8 cellular contexts compared by ENCODE assay signal in genomic region chr1:30929135-30929889, GRCh38. TPM values are rescaled to one million over a fixed set of nuclear protein-coding genes. Genes with fewer than 3 reads are reported as not detected.
DNase-seq lines count a peak whose midpoint lies in the region; ATAC-seq, FAIRE-seq and TF ChIP-seq lines count a peak whose summit lies in the region.

No MANE protein-coding gene starts in this region.

- no peaks in the 10 kb centered on the region for H3K9me2 ChIP-seq in SK-N-SH

- H3K4me2 ChIP-seq in SK-N-SH (no peak overlapping the region), astrocyte (ENCODE audit: low read length) (no peak overlapping the region)

- ATAC-seq in HG03457 (IDR thresholded peaks at IDR 0.05; ENCODE audit: unreplicated experiment) (no peak), GM21723 (IDR thresholded peaks at IDR 0.05; ENCODE audit: unreplicated experiment) (no peak)

- peaks cover 27% of the 10 kb centered on the region for H3F3A ChIP-seq in SK-N-SH (replicated peaks; ENCODE audit: insufficient read depth)

- DNase-seq in DMS53 treated with DMSO at 0.1 percent for 48 hours (lab: John Stamatoyannopoulos, UW; ENCODE audit: unreplicated experiment): peak; percentile 49
- peak; percentile 70 for DNase-seq in SK-N-SH
- no peak for DNase-seq in astrocyte (ENCODE audit: low read depth)
- peak; percentile 40 for DNase-seq in iPS DF 19.7 (ENCODE audit: low read depth, low spot score)
- peak; percentile 40 for DNase-seq in stimulated activated CD4-positive, alpha-beta T cell treated with anti-CD3 and anti-CD28 coated beads, Interleukin-1b, Interleukin-23, amount 100 ng/mL, for 48 hours

- H3K36me3 Mint-ChIP-seq in astrocyte (ENCODE audit: low read depth, unreplicated experiment): peaks cover 13% of the 10 kb centered on the region

- peaks cover 25 to 28% of the 10 kb centered on the region in 2 experiments for H3K36me3 ChIP-seq in SK-N-SH (replicated peaks in 1 of 2; ENCODE audit: control insufficient read depth in 1 of 2, insufficient read depth in 2 of 2, low read length in 1 of 2)
- peaks cover 10% of the 10 kb centered on the region for H3K36me3 ChIP-seq in astrocyte (ENCODE audit: insufficient read depth, low read length)

- H3K27me3 ChIP-seq in SK-N-SH (ENCODE audit: insufficient read depth) (no peaks in the 10 kb centered on the region), astrocyte (ENCODE audit: insufficient read depth, low read length) (no peaks in the 10 kb centered on the region)

- peaks cover 0 to 13% of the 10 kb centered on the region in 2 experiments; a peak in 1 of 4 replicates for H3K4me1 ChIP-seq in SK-N-SH (ENCODE audit: control insufficient read depth in 1 of 2, insufficient read depth in 2 of 2, low read depth in 1 of 2, low read length in 1 of 2)
- peaks cover 9% of the 10 kb centered on the region for H3K4me1 ChIP-seq in astrocyte (ENCODE audit: insufficient read depth, low read length)

- H3K9me3 Mint-ChIP-seq in astrocyte (ENCODE audit: unreplicated experiment): no peaks in the 10 kb centered on the region

- H4K20me1 ChIP-seq in SK-N-SH (ENCODE audit: insufficient read depth) (no peaks in the 10 kb centered on the region), astrocyte (ENCODE audit: insufficient read depth, low read length) (peaks cover 36% of the 10 kb centered on the region)

- TF ChIP-seq CTCF in SK-N-SH (IDR thresholded peaks at IDR 0.05): peak; percentile 78
- TF ChIP-seq CTCF in astrocyte (IDR thresholded peaks at IDR 0.05; ENCODE audit: insufficient read depth, low read depth, low read length): peak; percentile 77

- TF ChIP-seq RAD21 in Ishikawa (IDR thresholded peaks at IDR 0.05; ENCODE audit: low read depth) (peak; percentile 59), SK-N-SH (IDR thresholded peaks at IDR 0.05; ENCODE audit: low read length) (peak; percentile 77)

- CTCF ChIA-PET in SK-N-SH (lab: Yijun Ruan, JAX): interaction anchor here (0.6 to 47.0 kb wide), 28 partner anchors 10 to 210 kb away, joined by 3 to 1422 read pairs (median 4); no protein-coding TSS in a partner anchor

- H3K4me1 Mint-ChIP-seq in astrocyte (ENCODE audit: low read depth, unreplicated experiment): peaks cover 43% of the 10 kb centered on the region

- no peaks in the 10 kb centered on the region for H3K79me2 ChIP-seq in SK-N-SH (ENCODE audit: insufficient read depth)
- peaks cover 5% of the 10 kb centered on the region for H3K79me2 ChIP-seq in astrocyte (ENCODE audit: insufficient read depth, low read length)

- no peak for TF ChIP-seq EP300 in Ishikawa (IDR thresholded peaks at IDR 0.05; ENCODE audit: borderline replicate concordance)
- no peak for TF ChIP-seq EP300 in SK-N-SH (IDR thresholded peaks at IDR 0.05; ENCODE audit: borderline replicate concordance in 1 of 2, low read depth in 1 of 2, low read length in 1 of 2)

- H3K27ac ChIP-seq in SK-N-SH (ENCODE audit: low read depth in 2 of 2, low read length in 1 of 2): peak overlapping the region in 1 of 2 experiments; percentile 31; a peak in 1 of 4 replicates
- H3K27ac ChIP-seq in astrocyte (ENCODE audit: low read depth, low read length): no peak overlapping the region

- H3K27me3 Mint-ChIP-seq in astrocyte (ENCODE audit: low read depth, unreplicated experiment): no peaks in the 10 kb centered on the region

- WGBS in SK-N-SH (ENCODE audit: low lambda C conversion rate): 52% methylated on average over 6 of the region's 6 CpGs

- H3K9me3 ChIP-seq in SK-N-SH (no peaks in the 10 kb centered on the region), astrocyte (ENCODE audit: insufficient read depth, low read depth, low read length) (no peaks in the 10 kb centered on the region)

- peak overlapping the region; percentile 75 for H3K27ac Mint-ChIP-seq in astrocyte (ENCODE audit: unreplicated experiment)

- H3K4me3 ChIP-seq in SK-N-SH (ENCODE audit: low read depth in 2 of 2, low read length in 1 of 2) (peak overlapping the region in 1 of 2 experiments; percentile 32; a peak in 1 of 4 replicates), astrocyte (ENCODE audit: insufficient read depth, low read depth, low read length) (no peak overlapping the region)

- H2AFZ ChIP-seq in SK-N-SH (ENCODE audit: low read depth) (no peak overlapping the region), astrocyte (ENCODE audit: low read depth, low read length) (no peak overlapping the region)

- POLR2A ChIA-PET in SK-N-SH (lab: Yijun Ruan, JAX): no interaction called here

- FAIRE-seq in astrocyte (lab: Jason Lieb, UNC): no peak

- no peak overlapping the region for H3K9ac ChIP-seq in SK-N-SH
- H3K9ac ChIP-seq in astrocyte (ENCODE audit: low read length): no peak overlapping the region

- H3K4me3 Mint-ChIP-seq in astrocyte (ENCODE audit: unreplicated experiment): no peak overlapping the region

TF ChIP-seq in Ishikawa, 13 proteins besides CTCF, POLR2A, EP300 and RAD21 (continues in another document):
- TF ChIP-seq TCF12 (IDR thresholded peaks at IDR 0.05; ENCODE audit: low read depth) (no peak; the same call in 1 of the 2 replicates), TEAD4 (IDR thresholded peaks at IDR 0.05) (no peak), REST (IDR thresholded peaks at IDR 0.05; ENCODE audit: low read depth) (no peak), TAF1 (IDR thresholded peaks at IDR 0.05; ENCODE audit: low read depth) (no peak), CEBPB (IDR thresholded peaks at IDR 0.05) (no peak), NFIC (IDR thresholded peaks at IDR 0.05) (no peak), CREB1 (IDR thresholded peaks at IDR 0.05; ENCODE audit: low read depth) (no peak)
- TF ChIP-seq, protein P1, sequence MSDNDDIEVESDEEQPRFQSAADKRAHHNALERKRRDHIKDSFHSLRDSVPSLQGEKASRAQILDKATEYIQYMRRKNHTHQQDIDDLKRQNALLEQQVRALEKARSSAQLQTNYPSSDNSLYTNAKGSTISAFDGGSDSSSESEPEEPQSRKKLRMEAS (IDR thresholded peaks at IDR 0.05): no peak

TF ChIP-seq in SK-N-SH, 30 proteins besides CTCF, POLR2A, EP300 and RAD21:
- no peak for TF ChIP-seq MXI1 (IDR thresholded peaks at IDR 0.05; ENCODE audit: low read depth, low read length)
- no peak for TF ChIP-seq RXRA (IDR thresholded peaks at IDR 0.05; ENCODE audit: borderline replicate concordance, low read depth)
- TF ChIP-seq CHD2 (IDR thresholded peaks at IDR 0.05; ENCODE audit: low read length, partially characterized antibody): peak; percentile 7
- TF ChIP-seq SMC3 (IDR thresholded peaks at IDR 0.05; ENCODE audit: low read depth, low read length): peak; percentile 65
- TF ChIP-seq SIN3A (IDR thresholded peaks at IDR 0.05; ENCODE audit: borderline replicate concordance, low read depth, low read length): no peak
- TF ChIP-seq NFIC (IDR thresholded peaks at IDR 0.05; ENCODE audit: borderline replicate concordance): no peak
- no peak for TF ChIP-seq GABPA (IDR thresholded peaks at IDR 0.05; ENCODE audit: low read depth)

RNA-seq across cellular contexts. Expression of gene SDC3, which starts 20.8 kb away (rescaled TPM):
- 16.2 and 18.8 TPM in 2 replicates for polyA plus RNA-seq in SK-N-SH (2012; rRNA removed)
- 14.0 and 19.2 TPM in 2 replicates for polyA plus RNA-seq in SK-N-SH (2012; cell fraction: cytosol; rRNA removed)
- 17.4 and 19.3 TPM in 2 replicates for polyA plus RNA-seq in SK-N-SH (2012; cell fraction: nucleus; rRNA removed)
- 113 and 135 TPM in 2 replicates for total RNA-seq in astrocyte
